In genomic region chr14:102996941-102997340, GRCh38 we compare ENCODE assay signal across 29 cellular contexts.
"Had no signal": no experiment of that assay in that cellular context is flagged by ENCODE, and none has a peak within 500 bp of the region (broad histone marks: within the 10 kb centered on the region; RNA-seq: fewer than 3 reads in every experiment).

No MANE protein-coding gene starts in this region.

- ATAC-seq: activated CD4-positive, CD25-positive, alpha-beta regulatory T cell treated with anti-CD3 and anti-CD28 coated beads, Interleukin-2, amount 50 U/mL, for 24 hours; activated CD8-positive, alpha-beta T cell treated with anti-CD3 and anti-CD28 coated beads for 36 hours; activated T-cell treated with anti-CD3 and anti-CD28 coated beads, Interleukin-2, amount 50 U/mL, for 4 hours; activated T-helper 17 cell treated with anti-CD3 and anti-CD28 coated beads, Interleukin-2, amount 50 U/mL, for 72 hours; T-cell had no signal

- H3K27me3 Mint-ChIP-seq: activated B cell treated with CpG ODN at 0.5 μM for 24 hours; activated CD8-positive, alpha-beta T cell treated with anti-CD3 and anti-CD28 coated beads for 36 hours; activated naive CD8-positive, alpha-beta T cell; activated T-helper 17 cell treated with anti-CD3 and anti-CD28 coated beads, Interleukin-2, amount 50 U/mL, for 72 hours; dendritic cell treated with granulocyte-macrophage colony-stimulating factor and Interleukin-4, amounts not matched to agents 40 ng/mL and 50 ng/mL, for 4 days; T-cell had no signal

- H3K27ac ChIP-seq: brain microvascular endothelial cell, coronary artery, epithelial cell of prostate, WERI-Rb-1 had no signal

- H3K4me1 Mint-ChIP-seq: activated T-helper 17 cell treated with anti-CD3 and anti-CD28 coated beads, Interleukin-2, amount 50 U/mL, for 72 hours; central memory CD8-positive, alpha-beta T cell; T-cell had no signal

- H3K4me3 ChIP-seq: coronary artery, dorsolateral prefrontal cortex had no signal

- H3K27ac Mint-ChIP-seq: activated B cell treated with CpG ODN at 0.5 μM for 24 hours; activated CD8-positive, alpha-beta T cell treated with anti-CD3 and anti-CD28 coated beads for 36 hours; activated naive CD8-positive, alpha-beta T cell; activated T-helper 17 cell treated with anti-CD3 and anti-CD28 coated beads, Interleukin-2, amount 50 U/mL, for 72 hours; dendritic cell treated with granulocyte-macrophage colony-stimulating factor and Interleukin-4, amounts not matched to agents 40 ng/mL and 50 ng/mL, for 4 days; T-cell; T-helper 1 cell treated with Interleukin-12 subunit alpha and Interleukin-12 subunit beta and Interleukin-4 antibody, amounts not matched to agents 30 μg/mL and 1 μg/mL, for 36 hours; T-helper 2 cell treated with Interferon-gamma antibody and Interleukin-4, amounts not matched to agents 5 μg/mL and 100 μg/mL, for 36 hours had no signal

- H3K4me3 Mint-ChIP-seq: activated B cell treated with CpG ODN at 0.5 μM for 24 hours; activated CD8-positive, alpha-beta T cell treated with anti-CD3 and anti-CD28 coated beads for 36 hours; activated naive CD8-positive, alpha-beta T cell; activated T-cell treated with anti-CD3 and anti-CD28 coated beads, Interleukin-2, amount 50 U/mL, for 4 hours; activated T-helper 17 cell treated with anti-CD3 and anti-CD28 coated beads, Interleukin-2, amount 50 U/mL, for 72 hours; central memory CD8-positive, alpha-beta T cell; dendritic cell treated with granulocyte-macrophage colony-stimulating factor and Interleukin-4, amounts not matched to agents 40 ng/mL and 50 ng/mL, for 4 days; T-cell; T-helper 1 cell treated with Interleukin-12 subunit alpha and Interleukin-12 subunit beta and Interleukin-4 antibody, amounts not matched to agents 30 μg/mL and 1 μg/mL, for 36 hours; T-helper 2 cell treated with Interferon-gamma antibody and Interleukin-4, amounts not matched to agents 5 μg/mL and 100 μg/mL, for 36 hours had no signal

- H3K27me3 ChIP-seq: brain microvascular endothelial cell, dorsolateral prefrontal cortex had no signal

- DNase-seq: activated B cell treated with CpG ODN at 0.5 μM for 24 hours; activated CD4-positive, alpha-beta T cell treated with anti-CD3 and anti-CD28 coated beads for 48 hours; activated CD4-positive, alpha-beta T cell treated with anti-CD3 and anti-CD28 coated beads, Interleukin-2, amount 50 U/mL, for 1 hour; activated CD4-positive, alpha-beta T cell treated with anti-CD3 and anti-CD28 coated beads, Interleukin-2, amount 50 U/mL, for 48 hours; activated CD8-positive, alpha-beta memory T cell treated with anti-CD3 and anti-CD28 coated beads for 24 hours; activated CD8-positive, alpha-beta T cell treated with anti-CD3 and anti-CD28 coated beads for 36 hours; activated effector memory CD4-positive, alpha-beta T cell treated with Interleukin-2 at 50 U/mL for 16 hours; activated gamma-delta T cell treated with Interleukin-2 at 50 U/mL for 16 hours; activated naive CD4-positive, alpha-beta T cell treated with anti-CD3 and anti-CD28 coated beads, Interleukin-2, amount 50 U/mL, for 16 hours; activated naive CD4-positive, alpha-beta T cell treated with Interleukin-2 at 50 U/mL for 16 hours; activated T-cell treated with anti-CD3 and anti-CD28 coated beads, Interleukin-2, amount 50 U/mL, for 4 hours; amniotic stem cell; anterior cingulate cortex; brain microvascular endothelial cell; dorsolateral prefrontal cortex; effector memory CD4-positive, alpha-beta T cell; foreskin fibroblast; T-cell; T1000; WERI-Rb-1 had no signal

- H3K9me3 Mint-ChIP-seq: activated B cell treated with CpG ODN at 0.5 μM for 24 hours; activated CD8-positive, alpha-beta T cell treated with anti-CD3 and anti-CD28 coated beads for 36 hours; activated T-cell treated with anti-CD3 and anti-CD28 coated beads, Interleukin-2, amount 50 U/mL, for 4 hours; activated T-helper 17 cell treated with anti-CD3 and anti-CD28 coated beads, Interleukin-2, amount 50 U/mL, for 72 hours; central memory CD8-positive, alpha-beta T cell; dendritic cell treated with granulocyte-macrophage colony-stimulating factor and Interleukin-4, amounts not matched to agents 40 ng/mL and 50 ng/mL, for 4 days; T-cell; T-helper 1 cell treated with Interleukin-12 subunit alpha and Interleukin-12 subunit beta and Interleukin-4 antibody, amounts not matched to agents 30 μg/mL and 1 μg/mL, for 36 hours; T-helper 2 cell treated with Interferon-gamma antibody and Interleukin-4, amounts not matched to agents 5 μg/mL and 100 μg/mL, for 36 hours had no signal

- H3K36me3 Mint-ChIP-seq: activated naive CD8-positive, alpha-beta T cell had no signal
